ENCODE assay signal across 24 cellular contexts in the genomic region with DNA sequence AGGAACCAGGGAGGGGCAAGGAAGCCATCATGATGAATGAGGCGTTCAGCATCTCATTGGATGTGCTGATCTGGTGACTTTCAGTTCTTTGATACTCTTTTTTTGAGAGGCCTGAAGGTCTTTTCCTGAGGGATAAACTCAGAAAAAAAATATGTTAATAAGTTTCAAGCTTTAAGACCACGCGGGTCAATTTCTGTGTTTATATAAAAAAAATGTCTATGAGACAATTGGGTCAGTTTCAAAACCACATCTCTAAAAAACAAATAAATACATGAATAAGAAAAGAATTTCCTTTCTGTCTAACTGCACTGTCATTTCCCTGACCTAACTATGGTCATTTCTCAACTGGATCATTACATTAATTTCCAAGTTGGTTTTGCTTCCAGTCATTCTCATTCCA.
DNase-seq lines count a peak whose midpoint lies in the region; ATAC-seq and TF ChIP-seq lines count a peak whose summit lies in the region.
"Had no signal": no experiment of that assay in that cellular context is flagged by ENCODE, and none has a peak within 500 bp of the region (broad histone marks: within the 10 kb centered on the region; RNA-seq: fewer than 3 reads in every experiment).

No MANE protein-coding gene starts in this region.

- H3K4me2 ChIP-seq in fibroblast of lung (ENCODE audit: extremely low read depth, insufficient read depth, low read length) = no peak overlapping the region
- H3K4me2 ChIP-seq: PC-9 had no signal

- H3K36me3 ChIP-seq in fibroblast of lung (ENCODE audit: control insufficient read depth, insufficient read depth, low read length) = no peaks in the 10 kb centered on the region

- H3K27ac ChIP-seq in fibroblast of lung (ENCODE audit: insufficient read depth, low read length) = peak overlapping the region; percentile 48
- H3K27ac ChIP-seq: HL-60, PC-9 had no signal

- H3K4me1 ChIP-seq in fibroblast of lung (ENCODE audit: control insufficient read depth, extremely low read depth, insufficient read depth, low read length) = no peaks in the 10 kb centered on the region

- H3K9me3 Mint-ChIP-seq in glutamatergic neuron (ENCODE audit: unreplicated experiment) = peaks cover 2% of the 10 kb centered on the region

- H4K20me1 ChIP-seq in fibroblast of lung (ENCODE audit: control insufficient read depth, extremely low read depth, insufficient read depth, low read length) = no peaks in the 10 kb centered on the region

- no peak for ATAC-seq in GM21529 (IDR thresholded peaks at IDR 0.05; ENCODE audit: unreplicated experiment)
- ATAC-seq: HepG2 had no signal

- no peaks in the 10 kb centered on the region for H3K9me3 ChIP-seq in fibroblast of lung (ENCODE audit: control insufficient read depth, insufficient read depth, low read depth, low read length)

- H3K36me3 Mint-ChIP-seq in glutamatergic neuron (ENCODE audit: unreplicated experiment) = no peaks in the 10 kb centered on the region

- peak overlapping the region; percentile 29 for H2AFZ ChIP-seq in fibroblast of lung (ENCODE audit: low read length)
- H2AFZ ChIP-seq: PC-9 had no signal

- DNase-seq in EH (ENCODE audit: low read depth) (peak; percentile 65), T1000 (lab: John Stamatoyannopoulos, UW) (peak; percentile 3), fibroblast of lung (ENCODE audit: low read depth in 2 of 2) (peak in 1 of 2 donors; percentile 60), stromal cell of bone marrow (ENCODE audit: low read depth) (peak; percentile 69), NCI-H128 (lab: John Stamatoyannopoulos, UW; ENCODE audit: unreplicated experiment) (no peak), glutamatergic neuron (no peak)
- DNase-seq: CD4-positive, alpha-beta T cell; COR-L47; DND-41; GDM1; H9; KBM-7; NCI-H1092 treated with DMSO at 0.1 percent for 48 hours; NCI-H146; NCI-H2029; NCI-H2227 treated with DMSO at 0.1 percent for 48 hours; NCI-H510A treated with DMSO at 0.1 percent for 48 hours; NCI-H748 treated with DMSO at 0.1 percent for 48 hours; PC-9; RPMI8226; SHP77 had no signal

- peaks cover 8% of the 10 kb centered on the region for H3K27me3 Mint-ChIP-seq in glutamatergic neuron (ENCODE audit: unreplicated experiment)
- H3K27me3 Mint-ChIP-seq: CD4-positive, alpha-beta T cell had no signal

- H3K79me2 ChIP-seq in fibroblast of lung (ENCODE audit: control insufficient read depth, insufficient read depth, low read length) = no peaks in the 10 kb centered on the region

- no peak overlapping the region for H3K4me3 Mint-ChIP-seq in glutamatergic neuron (ENCODE audit: unreplicated experiment)
- H3K4me3 Mint-ChIP-seq: CD4-positive, alpha-beta T cell; H9 had no signal

- no peak overlapping the region for H3K27ac Mint-ChIP-seq in glutamatergic neuron (ENCODE audit: unreplicated experiment)
- H3K27ac Mint-ChIP-seq: CD4-positive, alpha-beta T cell; H9 had no signal

- H3K4me1 Mint-ChIP-seq in glutamatergic neuron (ENCODE audit: low read depth, unreplicated experiment) = no peaks in the 10 kb centered on the region

- H3K9ac ChIP-seq in fibroblast of lung (ENCODE audit: insufficient read depth, low read length) = no peak overlapping the region

- TF ChIP-seq CTCF in fibroblast of lung (conservative IDR thresholded peaks at IDR 0.05 in 1 of 2, IDR thresholded peaks at IDR 0.05 in 1 of 2; ENCODE audit: low read depth in 1 of 2, low read length in 2 of 2) (no peak), glutamatergic neuron (IDR thresholded peaks at IDR 0.05; ENCODE audit: partially characterized antibody, unreplicated experiment) (no peak)

- H3K4me3 ChIP-seq in fibroblast of lung (replicated peaks in 1 of 4; ENCODE audit: control extremely low read depth in 1 of 4, insufficient read depth in 1 of 4, low read depth in 3 of 4, low read length in 4 of 4) = no peak overlapping the region
- H3K4me3 ChIP-seq: PC-9 had no signal

- H3K27me3 ChIP-seq in fibroblast of lung (ENCODE audit: control insufficient read depth, insufficient read depth, low read length) = no peaks in the 10 kb centered on the region

Comparison
In these comparisons a context has a peak if more than half of its experiments do, and no peak if none do; other contexts are left out.
1. DNase-seq: peak in EH (single experiment), T1000 (single experiment) and stromal cell of bone marrow (single experiment); none in NCI-H128 (single experiment) and glutamatergic neuron (single experiment).